In genomic region chr3:27719306-27720003, GRCh38 we compare ENCODE assay signal across 20 cellular contexts. TPM values are rescaled to one million over a fixed set of nuclear protein-coding genes. Genes with fewer than 3 reads are reported as not detected.
DNase-seq lines count a peak whose midpoint lies in the region; ATAC-seq and TF ChIP-seq lines count a peak whose summit lies in the region.
"Had no signal": no experiment of that assay in that cellular context is flagged by ENCODE, and none has a peak within 500 bp of the region (broad histone marks: within the 10 kb centered on the region; RNA-seq: fewer than 3 reads in every experiment).

No MANE protein-coding gene starts in this region.

- no peaks in the 10 kb centered on the region for H3K9me3 ChIP-seq in Loucy (ENCODE audit: insufficient read depth, low read depth, low read length)
- H3K9me3 ChIP-seq: A549, vagina had no signal

- H3K36me3 Mint-ChIP-seq in activated CD8-positive, alpha-beta memory T cell treated with anti-CD3 and anti-CD28 coated beads, Interleukin-2, amount 10 ng/mL, durations not matched to agents 7 days and 5 days, result peaks cover 17% of the 10 kb centered on the region
- H3K36me3 Mint-ChIP-seq in effector memory CD8-positive, alpha-beta T cell (ENCODE audit: insufficient read depth), result peaks cover 86% of the 10 kb centered on the region

- H3K27me3 ChIP-seq in Loucy (ENCODE audit: insufficient read depth, low read length, poor library complexity, severe bottlenecking), result no peaks in the 10 kb centered on the region

- peak overlapping the region; percentile 28 for H3K4me2 ChIP-seq in Loucy (ENCODE audit: low read depth, low read length, poor library complexity, severe bottlenecking)
- H3K4me2 ChIP-seq: A549; BLaER1 treated with 17β-estradiol and CSF1 and Interleukin-3, amounts not matched to agents 10 nM and 100 nM; smooth muscle cell had no signal

- no peaks in the 10 kb centered on the region for H3K9me3 Mint-ChIP-seq in activated CD8-positive, alpha-beta memory T cell treated with anti-CD3 and anti-CD28 coated beads, Interleukin-2, amount 10 ng/mL, durations not matched to agents 7 days and 5 days (ENCODE audit: low read depth)
- H3K9me3 Mint-ChIP-seq in effector memory CD8-positive, alpha-beta T cell, result no peaks in the 10 kb centered on the region
- H3K9me3 Mint-ChIP-seq: activated CD4-positive, alpha-beta T cell treated with anti-CD3 and anti-CD28 coated beads, Interleukin-2, amount 10 ng/mL, durations not matched to agents 7 days and 5 days had no signal

- H3K36me3 ChIP-seq in Loucy (ENCODE audit: insufficient read depth, low read length), result no peaks in the 10 kb centered on the region
- H3K36me3 ChIP-seq: BLaER1 treated with 17β-estradiol and CSF1 and Interleukin-3, amounts not matched to agents 10 nM and 100 nM; vagina had no signal

- DNase-seq in activated CD8-positive, alpha-beta memory T cell treated with anti-CD3 and anti-CD28 coated beads, Interleukin-2, amount 10 ng/mL, durations not matched to agents 7 days and 5 days, result no peak
- no peak for DNase-seq in activated CD8-positive, alpha-beta memory T cell treated with anti-CD3 and anti-CD28 coated beads, Interleukin-2, amount 50 U/mL, for 48 hours
- no peak for DNase-seq in effector memory CD8-positive, alpha-beta T cell
- peak; percentile 36 for DNase-seq in retina
- no peak for DNase-seq in head of caudate nucleus
- DNase-seq: activated CD4-positive, alpha-beta T cell treated with anti-CD3 and anti-CD28 coated beads, Interleukin-2, amount 10 ng/mL, durations not matched to agents 7 days and 5 days; dorsolateral prefrontal cortex; erythroblast; left colon; NCI-H1417 treated with DMSO at 0.1 percent for 48 hours; NCI-H524; stimulated activated CD4-positive, alpha-beta T cell treated with anti-CD3 and anti-CD28 coated beads, Interleukin-4, amount 100 ng/mL, for 4 hours had no signal

- no peak overlapping the region for H2AFZ ChIP-seq in Loucy (ENCODE audit: low read length)

- no peaks in the 10 kb centered on the region for H4K20me1 ChIP-seq in Loucy (ENCODE audit: insufficient read depth, low read length, poor library complexity, severe bottlenecking)

- H3K9ac ChIP-seq in Loucy (ENCODE audit: low read depth, low read length, poor library complexity, severe bottlenecking), result no peak overlapping the region
- H3K9ac ChIP-seq: BLaER1 treated with 17β-estradiol and CSF1 and Interleukin-3, amounts not matched to agents 10 nM and 100 nM had no signal

- peak overlapping the region; percentile 58 for H3K27ac Mint-ChIP-seq in activated CD8-positive, alpha-beta memory T cell treated with anti-CD3 and anti-CD28 coated beads, Interleukin-2, amount 10 ng/mL, durations not matched to agents 7 days and 5 days
- H3K27ac Mint-ChIP-seq in effector memory CD8-positive, alpha-beta T cell, result peak overlapping the region; percentile 98 to 99
- H3K27ac Mint-ChIP-seq: activated CD4-positive, alpha-beta T cell treated with anti-CD3 and anti-CD28 coated beads, Interleukin-2, amount 10 ng/mL, durations not matched to agents 7 days and 5 days had no signal

- H3K4me3 ChIP-seq in Loucy (ENCODE audit: low read length, poor library complexity, severe bottlenecking), result no peak overlapping the region
- H3K4me3 ChIP-seq: A549; BLaER1 treated with 17β-estradiol and CSF1 and Interleukin-3, amounts not matched to agents 10 nM and 100 nM; dorsolateral prefrontal cortex; smooth muscle cell; vagina had no signal

- H3K27me3 Mint-ChIP-seq in activated CD8-positive, alpha-beta memory T cell treated with anti-CD3 and anti-CD28 coated beads, Interleukin-2, amount 10 ng/mL, durations not matched to agents 7 days and 5 days, result peaks cover 37% of the 10 kb centered on the region
- peaks cover 0 to 14% of the 10 kb centered on the region in 2 donors for H3K27me3 Mint-ChIP-seq in effector memory CD8-positive, alpha-beta T cell

- H3K9me2 ChIP-seq in Loucy (replicated peaks; ENCODE audit: low read depth, low read length), result no peaks in the 10 kb centered on the region

- H3K4me1 ChIP-seq in Loucy (ENCODE audit: insufficient read depth, low read length, poor library complexity, severe bottlenecking), result peaks cover 13% of the 10 kb centered on the region

- TF ChIP-seq CTCF in Loucy (conservative IDR thresholded peaks at IDR 0.05; ENCODE audit: low read length), result no peak

- H3K79me2 ChIP-seq in Loucy (ENCODE audit: insufficient read depth, low read length), result peaks cover 8% of the 10 kb centered on the region

- ATAC-seq in activated CD8-positive, alpha-beta memory T cell treated with anti-CD3 and anti-CD28 coated beads, Interleukin-2, amount 10 ng/mL, durations not matched to agents 7 days and 5 days, result no peak
- no peak for ATAC-seq in effector memory CD8-positive, alpha-beta T cell (replicated peaks)
- no peak for ATAC-seq in HG02840 (IDR thresholded peaks at IDR 0.05; ENCODE audit: low FRiP score, unreplicated experiment)
- no peak for ATAC-seq in GM21528 (IDR thresholded peaks at IDR 0.05; ENCODE audit: low FRiP score, unreplicated experiment)
- ATAC-seq: A549, left colon had no signal

- H3K4me3 Mint-ChIP-seq in activated CD8-positive, alpha-beta memory T cell treated with anti-CD3 and anti-CD28 coated beads, Interleukin-2, amount 10 ng/mL, durations not matched to agents 7 days and 5 days, result peak overlapping the region; percentile 81
- peak overlapping the region; percentile 100 for H3K4me3 Mint-ChIP-seq in effector memory CD8-positive, alpha-beta T cell

- no peaks in the 10 kb centered on the region for H3F3A ChIP-seq in Loucy (ENCODE audit: low read depth)

- CTCF ChIA-PET in activated CD8-positive, alpha-beta memory T cell treated with anti-CD3 and anti-CD28 coated beads, Interleukin-2, amount 10 ng/mL, durations not matched to agents 7 days and 5 days (lab: Charles Lee), result interaction anchor here (0.9 to 9.6 kb wide), 6 partner anchors 9 to 607 kb away, joined by 4 to 82 read pairs (median 4); no protein-coding TSS in a partner anchor

- peaks cover 52% of the 10 kb centered on the region for H3K4me1 Mint-ChIP-seq in activated CD8-positive, alpha-beta memory T cell treated with anti-CD3 and anti-CD28 coated beads, Interleukin-2, amount 10 ng/mL, durations not matched to agents 7 days and 5 days
- peaks cover 56 to 57% of the 10 kb centered on the region in 2 donors for H3K4me1 Mint-ChIP-seq in effector memory CD8-positive, alpha-beta T cell (ENCODE audit: low read depth in 2 of 2)

- intact Hi-C loops in head of caudate nucleus (cut with DNase I), result no loop called here

RNA-seq across cellular contexts. Expression of gene EOMES, which starts 2.7 kb away (rescaled TPM):
- total RNA-seq in activated CD8-positive, alpha-beta memory T cell treated with anti-CD3 and anti-CD28 coated beads, Interleukin-2, amount 10 ng/mL, durations not matched to agents 7 days and 5 days, result 10 to 100 TPM in 1 of 2 experiments, 1 to 10 TPM in 1; 7.3 to 12.5 TPM
- total RNA-seq: HT-29, smooth muscle cell had no signal
